Comparison of ENCODE assay signal across 9 cellular contexts in the genomic region with DNA sequence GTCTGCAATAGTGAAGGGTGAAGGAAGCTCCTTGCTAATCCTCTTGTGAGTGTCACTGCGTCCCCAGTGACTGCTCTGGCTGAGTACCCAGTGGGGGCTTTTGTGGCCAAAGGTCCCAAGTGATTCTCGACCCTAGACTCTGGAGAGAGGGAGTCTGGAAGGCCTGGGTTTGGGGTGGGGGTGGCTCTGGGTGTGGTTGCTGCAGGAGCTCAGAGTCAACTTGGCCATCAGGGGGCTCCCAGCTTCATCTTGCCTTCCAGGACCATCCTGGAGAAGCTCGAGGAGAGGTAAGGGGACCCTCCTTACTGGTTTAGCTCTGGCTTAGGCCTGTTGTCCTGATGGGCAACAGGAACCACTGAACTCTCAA. TPM values are rescaled to one million over a fixed set of nuclear protein-coding genes. Genes with fewer than 3 reads are reported as not detected.
A peak's percentile ranks its signal among the peaks of the same experiment; 100 is the strongest.
DNase-seq lines count a peak whose midpoint lies in the region; ATAC-seq and TF ChIP-seq lines count a peak whose summit lies in the region.
"Had no signal": no experiment of that assay in that cellular context is flagged by ENCODE, and none has a peak within 500 bp of the region (broad histone marks: within the 10 kb centered on the region; RNA-seq: fewer than 3 reads in every experiment).

No MANE protein-coding gene starts in this region.

- intact Hi-C loops in natural killer cell (cut with micrococcal nuclease) = loop anchor here (10.0 kb wide), 1 partner anchor 720 kb away; a partner anchor contains a TSS

- peaks cover 16 to 82% (median 67%) of the 10 kb centered on the region in 4 donors for H3K4me1 Mint-ChIP-seq in CD4-positive, CD25-positive, alpha-beta regulatory T cell
- H3K4me1 Mint-ChIP-seq in activated naive CD8-positive, alpha-beta T cell treated with anti-CD3 and anti-CD28 coated beads, Interleukin-2, amount 10 ng/mL, durations not matched to agents 7 days and 5 days = peaks cover 62% of the 10 kb centered on the region
- peaks cover 71 to 80% of the 10 kb centered on the region in 2 donors for H3K4me1 Mint-ChIP-seq in natural killer cell

- peak overlapping the region; percentile 87 for H3K27ac ChIP-seq in CD4-positive, CD25-positive, alpha-beta regulatory T cell (ENCODE audit: insufficient read depth, low read length, poor library complexity, severe bottlenecking)
- H3K27ac ChIP-seq in HL-60 (replicated peaks) = peak overlapping the region; percentile 88

- POLR2A ChIA-PET in activated naive CD8-positive, alpha-beta T cell treated with anti-CD3 and anti-CD28 coated beads, Interleukin-2, amount 10 ng/mL, durations not matched to agents 7 days and 5 days (lab: Charles Lee) = interaction anchor here (0.6 to 6.1 kb wide), 18 partner anchors 9 to 528 kb away, joined by 3 to 85 read pairs (median 7); no protein-coding TSS in a partner anchor

- peak overlapping the region; percentile 91 to 99 (median 95) for H3K27ac Mint-ChIP-seq in CD4-positive, CD25-positive, alpha-beta regulatory T cell
- peak overlapping the region; percentile 90 for H3K27ac Mint-ChIP-seq in activated naive CD8-positive, alpha-beta T cell treated with anti-CD3 and anti-CD28 coated beads, Interleukin-2, amount 10 ng/mL, durations not matched to agents 7 days and 5 days
- peak overlapping the region; percentile 85 to 91 for H3K27ac Mint-ChIP-seq in natural killer cell

- H3K27me3 ChIP-seq in CD4-positive, CD25-positive, alpha-beta regulatory T cell (ENCODE audit: control insufficient read depth, insufficient read depth, low read length) = no peaks in the 10 kb centered on the region
- H3K27me3 ChIP-seq in HL-60 (ENCODE audit: insufficient read depth, poor library complexity, severe bottlenecking) = no peaks in the 10 kb centered on the region

- peaks cover 11% of the 10 kb centered on the region for H3K27me3 Mint-ChIP-seq in CD4-positive, CD25-positive, alpha-beta regulatory T cell
- H3K27me3 Mint-ChIP-seq in activated naive CD8-positive, alpha-beta T cell treated with anti-CD3 and anti-CD28 coated beads, Interleukin-2, amount 10 ng/mL, durations not matched to agents 7 days and 5 days = no peaks in the 10 kb centered on the region
- H3K27me3 Mint-ChIP-seq in natural killer cell (ENCODE audit: low read depth in 2 of 2) = no peaks in the 10 kb centered on the region

- TF ChIP-seq CTCF in HL-60 (IDR thresholded peaks at IDR 0.05; ENCODE audit: insufficient read depth, low read length) (no peak), natural killer cell (IDR thresholded peaks at IDR 0.05) (no peak)

- H3K4me3 ChIP-seq in CD4-positive, CD25-positive, alpha-beta regulatory T cell (ENCODE audit: low read depth, low read length) = peak overlapping the region; percentile 87
- peak overlapping the region; percentile 85 for H3K4me3 ChIP-seq in HL-60 (replicated peaks; ENCODE audit: insufficient read depth, low read length)

- peaks cover 8% of the 10 kb centered on the region for H3K36me3 ChIP-seq in CD4-positive, CD25-positive, alpha-beta regulatory T cell (ENCODE audit: control insufficient read depth, insufficient read depth, low read length)

- H3K4me3 Mint-ChIP-seq in CD4-positive, CD25-positive, alpha-beta regulatory T cell = peak overlapping the region; percentile 90 to 92 (median 92)
- H3K4me3 Mint-ChIP-seq in activated naive CD8-positive, alpha-beta T cell treated with anti-CD3 and anti-CD28 coated beads, Interleukin-2, amount 10 ng/mL, durations not matched to agents 7 days and 5 days = peak overlapping the region; percentile 95
- peak overlapping the region; percentile 85 for H3K4me3 Mint-ChIP-seq in natural killer cell

- H3K9me3 ChIP-seq in CD4-positive, CD25-positive, alpha-beta regulatory T cell (ENCODE audit: control insufficient read depth in 2 of 2, low read length in 2 of 2) = no peaks in the 10 kb centered on the region

- H3K9me3 Mint-ChIP-seq in CD4-positive, CD25-positive, alpha-beta regulatory T cell = peaks cover 0 to 2% (median 0%) of the 10 kb centered on the region in 7 donors
- no peaks in the 10 kb centered on the region for H3K9me3 Mint-ChIP-seq in activated naive CD8-positive, alpha-beta T cell treated with anti-CD3 and anti-CD28 coated beads, Interleukin-2, amount 10 ng/mL, durations not matched to agents 7 days and 5 days
- H3K9me3 Mint-ChIP-seq in natural killer cell = peaks cover 0 to 2% of the 10 kb centered on the region in 2 donors

- ATAC-seq in CD4-positive, CD25-positive, alpha-beta regulatory T cell (ENCODE audit: low read depth in 2 of 2) = no peak
- ATAC-seq in activated naive CD8-positive, alpha-beta T cell treated with anti-CD3 and anti-CD28 coated beads, Interleukin-2, amount 10 ng/mL, durations not matched to agents 7 days and 5 days (ENCODE audit: low read depth) = no peak
- no peak for ATAC-seq in natural killer cell

- H3K4me1 ChIP-seq in CD4-positive, CD25-positive, alpha-beta regulatory T cell (ENCODE audit: control insufficient read depth, insufficient read depth, low read length, poor library complexity, severe bottlenecking) = peaks cover 80% of the 10 kb centered on the region

- peak in 1 of 3 donors; percentile 38 for DNase-seq in CD4-positive, CD25-positive, alpha-beta regulatory T cell
- DNase-seq in HL-60 (ENCODE audit: low read depth in 1 of 2, low spot score in 1 of 2) (peak in 1 of 2 experiments; percentile 20), natural killer cell (no peak), NCI-H526 treated with DMSO at 0.1 percent for 48 hours (lab: John Stamatoyannopoulos, UW) (no peak), AG20443 (ENCODE audit: low spot score) (no peak), NCI-H1436 (lab: John Stamatoyannopoulos, UW) (no peak)
- no peak for DNase-seq in activated naive CD8-positive, alpha-beta T cell treated with anti-CD3 and anti-CD28 coated beads, Interleukin-2, amount 10 ng/mL, durations not matched to agents 7 days and 5 days
- DNase-seq in stimulated activated CD4-positive, alpha-beta T cell treated with anti-CD3 and anti-CD28 coated beads, Interleukin-4, amount 100 ng/mL, for 24 hours = no peak
- DNase-seq: NCI-H526 had no signal

- H3K36me3 Mint-ChIP-seq in CD4-positive, CD25-positive, alpha-beta regulatory T cell = peaks cover 24% of the 10 kb centered on the region
- peaks cover 64% of the 10 kb centered on the region for H3K36me3 Mint-ChIP-seq in activated naive CD8-positive, alpha-beta T cell treated with anti-CD3 and anti-CD28 coated beads, Interleukin-2, amount 10 ng/mL, durations not matched to agents 7 days and 5 days
- H3K36me3 Mint-ChIP-seq in natural killer cell = no peaks in the 10 kb centered on the region

RNA-seq across cellular contexts. Expression of a gene that starts 0.6 kb away (rescaled TPM):
- 124 TPM for total RNA-seq in CD4-positive, CD25-positive, alpha-beta regulatory T cell
- polyA plus RNA-seq in CD4-positive, CD25-positive, alpha-beta regulatory T cell = 10 to 100 TPM; 18.1 to 26.3 (median 20.7) TPM
- total RNA-seq in activated naive CD8-positive, alpha-beta T cell treated with anti-CD3 and anti-CD28 coated beads, Interleukin-2, amount 10 ng/mL, durations not matched to agents 7 days and 5 days = 100 to 1,000 TPM; 361 to 385 TPM
- total RNA-seq in natural killer cell = 100 to 1,000 TPM; 280 to 347 (median 340) TPM

RNA-seq across cellular contexts. Expression of a gene that starts 47.0 kb away (rescaled TPM):
- total RNA-seq in CD4-positive, CD25-positive, alpha-beta regulatory T cell = not detected
- polyA plus RNA-seq in CD4-positive, CD25-positive, alpha-beta regulatory T cell = under 1 TPM in 2 of 4 donors, not detected in 2; 0.23 to 0.59 TPM
- total RNA-seq in activated naive CD8-positive, alpha-beta T cell treated with anti-CD3 and anti-CD28 coated beads, Interleukin-2, amount 10 ng/mL, durations not matched to agents 7 days and 5 days = 1 to 10 TPM; 2.1 to 4.0 TPM
- total RNA-seq in natural killer cell = 10 to 100 TPM in 1 of 3 donors, under 1 TPM in 2; 0.52 to 36.6 (median 0.91) TPM
